Comparison of ENCODE assay signal across 19 cellular contexts in the genomic region with DNA sequence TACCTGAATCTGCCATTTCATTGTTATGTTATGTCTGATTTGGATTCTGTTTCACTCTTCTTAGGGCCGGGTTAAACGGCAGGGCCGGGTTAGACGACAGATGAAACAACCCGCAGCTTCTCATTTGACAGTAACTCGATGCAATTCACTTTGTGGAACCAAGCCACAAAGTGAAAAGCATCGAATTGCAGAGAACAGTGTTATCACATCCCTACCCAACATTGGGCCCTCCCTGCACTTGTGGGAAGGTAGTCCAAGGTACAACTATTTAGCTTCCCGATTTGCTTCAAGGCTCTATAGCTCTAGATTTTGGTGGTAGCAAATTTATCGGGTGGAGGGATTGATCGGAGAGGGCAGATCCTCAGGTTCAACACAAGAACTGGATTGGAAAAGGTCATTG. TPM values are rescaled to one million over a fixed set of nuclear protein-coding genes. Genes with fewer than 3 reads are reported as not detected.
DNase-seq lines count a peak whose midpoint lies in the region; ATAC-seq, FAIRE-seq and TF ChIP-seq lines count a peak whose summit lies in the region.
"Had no signal": no experiment of that assay in that cellular context is flagged by ENCODE, and none has a peak within 500 bp of the region (broad histone marks: within the 10 kb centered on the region; RNA-seq: fewer than 3 reads in every experiment).

No MANE protein-coding gene starts in this region.

- H2BK120ac ChIP-seq in mesenchymal stem cell (ENCODE audit: low read depth, low read length), result no peak overlapping the region

- H3K27me3 ChIP-seq in GM12878 (replicated peaks in 1 of 2; ENCODE audit: control insufficient read depth in 2 of 2, insufficient read depth in 2 of 2, low read length in 1 of 2), result no peaks in the 10 kb centered on the region
- no peaks in the 10 kb centered on the region for H3K27me3 ChIP-seq in mesenchymal stem cell (ENCODE audit: control insufficient read depth in 1 of 2, insufficient read depth in 1 of 2, low read length in 2 of 2)

- H3K36me3 Mint-ChIP-seq in stimulated activated naive CD8-positive, alpha-beta T cell treated with anti-CD3 and anti-CD28 coated beads, Interleukin-15, Interleukin-2, amounts not matched to agents 100 ng/mL and 50 ng/mL, for 24 hours (ENCODE audit: low read depth), result peaks cover 92% of the 10 kb centered on the region
- H3K36me3 Mint-ChIP-seq in activated naive CD4-positive, alpha-beta T cell treated with anti-CD3 and anti-CD28 coated beads for 36 hours (ENCODE audit: low read depth), result peaks cover 53% of the 10 kb centered on the region

- H3K9me3 ChIP-seq in GM12878 (replicated peaks; ENCODE audit: control insufficient read depth, insufficient read depth, low read length) (no peaks in the 10 kb centered on the region), mesenchymal stem cell (ENCODE audit: control insufficient read depth, low read length) (no peaks in the 10 kb centered on the region), kidney (ENCODE audit: control insufficient read depth in 1 of 2, low read length in 2 of 2) (no peaks in the 10 kb centered on the region)

- H3K27ac Mint-ChIP-seq in stimulated activated naive CD8-positive, alpha-beta T cell treated with anti-CD3 and anti-CD28 coated beads, Interleukin-15, Interleukin-2, amounts not matched to agents 100 ng/mL and 50 ng/mL, for 24 hours, result peak overlapping the region; percentile 36
- H3K27ac Mint-ChIP-seq in activated naive CD4-positive, alpha-beta T cell treated with anti-CD3 and anti-CD28 coated beads for 36 hours, result no peak overlapping the region
- H3K27ac Mint-ChIP-seq: B cell; CD4-positive, CD25-positive, alpha-beta regulatory T cell had no signal

- H3K27ac ChIP-seq in GM12878 (ENCODE audit: control insufficient read depth, insufficient read depth) (no peak overlapping the region), mesenchymal stem cell (ENCODE audit: low read length, poor library complexity, severe bottlenecking) (no peak overlapping the region), kidney (ENCODE audit: low read depth in 2 of 2, low read length in 2 of 2) (no peak overlapping the region)

- H2BK12ac ChIP-seq in mesenchymal stem cell (ENCODE audit: low read length in 2 of 2), result no peak overlapping the region

- no peak for DNase-seq in stimulated activated naive CD8-positive, alpha-beta T cell treated with anti-CD3 and anti-CD28 coated beads, Interleukin-15, Interleukin-2, amounts not matched to agents 100 U/mL and 50 U/mL, for 24 hours
- no peak for DNase-seq in GM12878 (ENCODE audit: low read depth, low spot score)
- DNase-seq in mesenchymal stem cell, result no peak
- no peak for DNase-seq in kidney
- no peak for DNase-seq in activated naive CD4-positive, alpha-beta T cell treated with anti-CD3 and anti-CD28 coated beads for 36 hours
- DNase-seq: C1 segment of cervical spinal cord; CD4-positive, CD25-positive, alpha-beta regulatory T cell; CD8-positive, alpha-beta memory T cell; COR-L47; DMS 273 treated with DMSO at 0.1 percent for 48 hours; DMS53; DND-41; EL; KBM-7 had no signal

- H3K79me2 ChIP-seq in GM12878 (ENCODE audit: control insufficient read depth, insufficient read depth, low read length), result peaks cover 25% of the 10 kb centered on the region

- peaks cover 6% of the 10 kb centered on the region for H3K79me1 ChIP-seq in mesenchymal stem cell (replicated peaks; ENCODE audit: low read length, poor library complexity, severe bottlenecking)

- H3K9me3 Mint-ChIP-seq in stimulated activated naive CD8-positive, alpha-beta T cell treated with anti-CD3 and anti-CD28 coated beads, Interleukin-15, Interleukin-2, amounts not matched to agents 100 ng/mL and 50 ng/mL, for 24 hours, result no peaks in the 10 kb centered on the region
- H3K9me3 Mint-ChIP-seq in activated naive CD4-positive, alpha-beta T cell treated with anti-CD3 and anti-CD28 coated beads for 36 hours, result no peaks in the 10 kb centered on the region
- H3K9me3 Mint-ChIP-seq: CD4-positive, CD25-positive, alpha-beta regulatory T cell; CD8-positive, alpha-beta memory T cell had no signal

- H2AFZ ChIP-seq in GM12878 (ENCODE audit: control insufficient read depth, low read depth, low read length), result no peak overlapping the region
- no peak overlapping the region for H2AFZ ChIP-seq in mesenchymal stem cell (ENCODE audit: low read depth, low read length)

- no peak overlapping the region for H2BK15ac ChIP-seq in mesenchymal stem cell (ENCODE audit: low read depth, poor library complexity, severe bottlenecking)

- RAD21 ChIA-PET in GM12878 (lab: Charles Lee; ENCODE audit: unreplicated experiment), result no interaction called here

- H3K4me3 Mint-ChIP-seq in stimulated activated naive CD8-positive, alpha-beta T cell treated with anti-CD3 and anti-CD28 coated beads, Interleukin-15, Interleukin-2, amounts not matched to agents 100 ng/mL and 50 ng/mL, for 24 hours, result no peak overlapping the region
- H3K4me3 Mint-ChIP-seq in activated naive CD4-positive, alpha-beta T cell treated with anti-CD3 and anti-CD28 coated beads for 36 hours, result no peak overlapping the region
- H3K4me3 Mint-ChIP-seq: B cell; CD8-positive, alpha-beta memory T cell had no signal

- intact Hi-C loops in GM12878 (cut with micrococcal nuclease; ENCODE audit: unreplicated experiment), result no loop called here
- intact Hi-C loops in kidney (cut with DNase I), result no loop called here
- intact Hi-C loops in activated naive CD4-positive, alpha-beta T cell treated with anti-CD3 and anti-CD28 coated beads for 36 hours (cut with micrococcal nuclease), result loop anchor here (2.0 kb wide), 1 partner anchor 15 kb away; no protein-coding TSS in a partner anchor

- no peak overlapping the region for H3K4me2 ChIP-seq in GM12878 (ENCODE audit: control insufficient read depth, insufficient read depth)
- H3K4me2 ChIP-seq in mesenchymal stem cell (ENCODE audit: low read length, poor library complexity, severe bottlenecking), result no peak overlapping the region

- in situ Hi-C loops in GM12878 (cut with MboI), result no loop called here

- no peaks in the 10 kb centered on the region for H3K27me3 Mint-ChIP-seq in stimulated activated naive CD8-positive, alpha-beta T cell treated with anti-CD3 and anti-CD28 coated beads, Interleukin-15, Interleukin-2, amounts not matched to agents 100 ng/mL and 50 ng/mL, for 24 hours
- no peaks in the 10 kb centered on the region for H3K27me3 Mint-ChIP-seq in activated naive CD4-positive, alpha-beta T cell treated with anti-CD3 and anti-CD28 coated beads for 36 hours (ENCODE audit: low read depth)
- H3K27me3 Mint-ChIP-seq: B cell; CD4-positive, CD25-positive, alpha-beta regulatory T cell; CD8-positive, alpha-beta memory T cell; IgD-negative memory B cell had no signal

- SMC1A ChIA-PET in GM12878 (lab: Charles Lee; ENCODE audit: uncharacterized antibody, unreplicated experiment), result interaction anchor here (0.6 to 1.7 kb wide), 5 partner anchors 12 to 75 kb away, joined by 3 to 6 read pairs (median 3); a partner anchor contains a TSS

- TF ChIP-seq CTCF in GM12878 (IDR thresholded peaks at IDR 0.05 in 2 of 3, conservative IDR thresholded peaks at IDR 0.05 in 1 of 3; ENCODE audit: control insufficient read depth in 2 of 3, extremely low read depth in 1 of 3, insufficient read depth in 1 of 3, low read depth in 3 of 3, low read length in 3 of 3) (no peak), kidney (IDR thresholded peaks at IDR 0.05; ENCODE audit: borderline replicate concordance, extremely low read depth, insufficient read depth) (no peak)

- CTCF ChIA-PET in GM12878 (lab: Yijun Ruan, JAX), result interaction anchor here (0.6 to 1.2 kb wide), 2 partner anchors 42 to 46 kb away, joined by 3 to 4 read pairs; no protein-coding TSS in a partner anchor
- CTCF ChIA-PET in activated naive CD4-positive, alpha-beta T cell treated with anti-CD3 and anti-CD28 coated beads for 36 hours (lab: Charles Lee), result interaction anchor here (1.0 kb wide), 1 partner anchor 102 kb away, joined by 3 read pairs; no protein-coding TSS in a partner anchor

- H3K36me3 ChIP-seq in GM12878 (ENCODE audit: control insufficient read depth in 2 of 2, insufficient read depth in 2 of 2, low read length in 1 of 2) (peaks cover 14 to 30% of the 10 kb centered on the region in 2 experiments), mesenchymal stem cell (ENCODE audit: control insufficient read depth in 1 of 2, insufficient read depth in 2 of 2, low read depth in 1 of 2, low read length in 2 of 2) (peaks cover 19 to 96% of the 10 kb centered on the region in 2 experiments), kidney (ENCODE audit: control insufficient read depth in 1 of 2, insufficient read depth in 2 of 2, low read length in 2 of 2) (peaks cover 41 to 63% of the 10 kb centered on the region in 2 donors)

- no peak overlapping the region for H3K9ac ChIP-seq in GM12878 (ENCODE audit: control insufficient read depth, insufficient read depth, low read length)
- H3K9ac ChIP-seq in mesenchymal stem cell (ENCODE audit: low read length), result no peak overlapping the region
- no peak overlapping the region for H3K9ac ChIP-seq in kidney (ENCODE audit: low read length in 2 of 2)

- H3K4me1 ChIP-seq in GM12878 (ENCODE audit: control insufficient read depth, insufficient read depth, low read length), result no peaks in the 10 kb centered on the region
- H3K4me1 ChIP-seq in mesenchymal stem cell (ENCODE audit: control insufficient read depth, insufficient read depth, low read depth, low read length), result no peaks in the 10 kb centered on the region
- no peaks in the 10 kb centered on the region for H3K4me1 ChIP-seq in kidney (ENCODE audit: control insufficient read depth in 1 of 2, insufficient read depth in 1 of 2, low read depth in 1 of 2, low read length in 2 of 2)

- H3K23ac ChIP-seq in mesenchymal stem cell (ENCODE audit: low read length in 2 of 2), result no peak overlapping the region

- POLR2A ChIA-PET in GM12878 (lab: Charles Lee), result no interaction called here

- H4K91ac ChIP-seq in mesenchymal stem cell (ENCODE audit: low read length), result peak overlapping the region; percentile 25

- FAIRE-seq in GM12878 (lab: Jason Lieb, UNC) (no peak), kidney (lab: Jason Lieb, UNC) (no peak)
- FAIRE-seq: HTR-8/SVneo had no signal

- ATAC-seq in stimulated activated naive CD8-positive, alpha-beta T cell treated with anti-CD3 and anti-CD28 coated beads, Interleukin-15, Interleukin-2, amounts not matched to agents 100 U/mL and 50 U/mL, for 24 hours, result no peak
- ATAC-seq in GM12878 (no peak), GM21367 (IDR thresholded peaks at IDR 0.05; ENCODE audit: unreplicated experiment) (no peak)

- peak overlapping the region; percentile 19 for H4K8ac ChIP-seq in mesenchymal stem cell (ENCODE audit: low read length)

- no peak overlapping the region for H3K4ac ChIP-seq in mesenchymal stem cell (ENCODE audit: low read depth in 1 of 2, low read length in 2 of 2)

- WGBS in GM12878 (ENCODE audit: insufficient coverage, insufficient replicate concordance, low lambda C conversion rate, missing lambda C conversion rate), result 93% methylated on average over 10 of the region's 10 CpGs
- 98% methylated on average over 10 of the region's 10 CpGs for WGBS in mesenchymal stem cell

- H3K18ac ChIP-seq in mesenchymal stem cell (ENCODE audit: low read depth in 1 of 2, low read length in 2 of 2), result no peak overlapping the region

- H2BK5ac ChIP-seq in mesenchymal stem cell (ENCODE audit: low read depth, low read length, poor library complexity, severe bottlenecking), result no peak overlapping the region

- H2AK5ac ChIP-seq in mesenchymal stem cell (ENCODE audit: low read length, severe bottlenecking), result no peak overlapping the region

- H3K4me3 ChIP-seq in GM12878 (no peak overlapping the region), mesenchymal stem cell (ENCODE audit: insufficient read depth in 1 of 2, low read depth in 1 of 2, low read length in 2 of 2) (no peak overlapping the region), kidney (ENCODE audit: low read length in 2 of 2) (no peak overlapping the region)

- no peak overlapping the region for H3K14ac ChIP-seq in mesenchymal stem cell (ENCODE audit: low read length in 2 of 2)

- TF ChIP-seq RAD21 in GM12878 (IDR thresholded peaks at IDR 0.05; ENCODE audit: insufficient read depth, low read depth, low read length), result no peak

- no peak for TF ChIP-seq POLR2A in GM12878 (IDR thresholded peaks at IDR 0.05; ENCODE audit: low read depth, low read length)

- no peaks in the 10 kb centered on the region for H4K20me1 ChIP-seq in GM12878 (ENCODE audit: control insufficient read depth, insufficient read depth)

- TSS peak; percentile 4 for BruUV-seq in GM12878 (replicated peaks; lab: Mats Ljungman, UMichigan)

- H3K4me1 Mint-ChIP-seq in stimulated activated naive CD8-positive, alpha-beta T cell treated with anti-CD3 and anti-CD28 coated beads, Interleukin-15, Interleukin-2, amounts not matched to agents 100 ng/mL and 50 ng/mL, for 24 hours (ENCODE audit: low read depth), result peaks cover 70% of the 10 kb centered on the region
- H3K4me1 Mint-ChIP-seq in activated naive CD4-positive, alpha-beta T cell treated with anti-CD3 and anti-CD28 coated beads for 36 hours (ENCODE audit: low read depth), result peaks cover 61% of the 10 kb centered on the region

- TF ChIP-seq EP300 in GM12878 (IDR thresholded peaks at IDR 0.05; ENCODE audit: borderline replicate concordance in 1 of 2, control insufficient read depth in 1 of 2, low read depth in 2 of 2, low read length in 2 of 2), result no peak

RNA-seq across cellular contexts. Expression of a gene that starts 17.0 kb away (rescaled TPM):
- total RNA-seq in GM12878 (2013; cell fraction: nucleolus; rRNA removed), result 294 and 296 TPM in 2 replicates
- total RNA-seq in GM12878 (2014; rRNA removed) (130 and 146 TPM in 2 replicates), GM12878 (2014; rRNA removed; fragmentation: Illumina TruSeq; extraction: Trizol) (122 and 133 TPM in 2 replicates), GM12878 (2021) (250 and 270 TPM in 2 replicates), kidney (285 TPM)
- 119 TPM for polyA plus RNA-seq in GM12878 (2011; ENCODE audit: low read depth)
- polyA plus RNA-seq in GM12878 (2011; rRNA removed) (94.8 and 95.7 TPM in 2 replicates), GM12878 (2014; fragmentation: Illumina TruSeq; extraction: Trizol) (232 and 307 TPM in 2 replicates), GM12878 (2014; fragmentation: Nextera tagmentation; extraction: Ambion mirVana) (100 to 1,000 TPM; 418 to 788 TPM), GM12878 (2014; rRNA removed) (113 and 131 TPM in 2 replicates), GM12878 (2016; fragmentation: Nextera tagmentation; extraction: Ambion mirVana) (100 to 1,000 TPM; 462 to 491 TPM), kidney (ENCODE audit: insufficient read depth, low read depth, low replicate concordance) (83.0 TPM)
- 79.8 and 109 TPM in 2 replicates for polyA plus RNA-seq in GM12878 (2011; cell fraction: cytosol; rRNA removed)
- 266 and 369 TPM in 2 replicates for polyA plus RNA-seq in GM12878 (2011; cell fraction: nucleus; rRNA removed)
- polyA plus RNA-seq in GM12878 (2012), result 145 and 206 TPM in 2 replicates
- polyA minus RNA-seq in GM12878 (2011; rRNA and poly(A)+ RNA removed), result 196 and 218 TPM in 2 replicates
- polyA minus RNA-seq in GM12878 (2011; cell fraction: cytosol; rRNA and poly(A)+ RNA removed), result 76.0 and 102 TPM in 2 replicates
- 107 and 132 TPM in 2 replicates for polyA minus RNA-seq in GM12878 (2011; cell fraction: nucleus; rRNA and poly(A)+ RNA removed)
- 84.8 TPM for polyA plus RNA-seq in mesenchymal stem cell (2013, experiment 1 of 2)
- 81.3 TPM for polyA plus RNA-seq in mesenchymal stem cell (2013, experiment 2 of 2)
- 100 to 1,000 TPM; 269 to 273 TPM for total RNA-seq in activated naive CD4-positive, alpha-beta T cell treated with anti-CD3 and anti-CD28 coated beads for 36 hours

RNA-seq across cellular contexts. Expression of a gene that starts 17.9 kb away (rescaled TPM):
- total RNA-seq in GM12878 (2013; cell fraction: nucleolus; rRNA removed), result 305 and 315 TPM in 2 replicates
- total RNA-seq in GM12878 (2014; rRNA removed), result 96.6 and 104 TPM in 2 replicates
- total RNA-seq in GM12878 (2014; rRNA removed; fragmentation: Illumina TruSeq; extraction: Trizol), result 115 and 116 TPM in 2 replicates
- 142 and 145 TPM in 2 replicates for total RNA-seq in GM12878 (2021)
- polyA plus RNA-seq in GM12878 (2011; ENCODE audit: low read depth), result 39.3 TPM
- 44.7 and 52.5 TPM in 2 replicates for polyA plus RNA-seq in GM12878 (2011; rRNA removed)
- 29.1 and 34.3 TPM in 2 replicates for polyA plus RNA-seq in GM12878 (2011; cell fraction: cytosol; rRNA removed)
- polyA plus RNA-seq in GM12878 (2011; cell fraction: nucleus; rRNA removed), result 54.0 and 74.7 TPM in 2 replicates
- polyA plus RNA-seq in GM12878 (2012), result 39.5 and 49.2 TPM in 2 replicates
- polyA plus RNA-seq in GM12878 (2014; fragmentation: Illumina TruSeq; extraction: Trizol), result 150 and 157 TPM in 2 replicates
- 10 to 100 TPM; 74.8 to 80.3 TPM for polyA plus RNA-seq in GM12878 (2014; fragmentation: Nextera tagmentation; extraction: Ambion mirVana)
- polyA plus RNA-seq in GM12878 (2014; rRNA removed), result 64.0 and 68.3 TPM in 2 replicates
- 100 to 1,000 TPM; 177 to 178 TPM for polyA plus RNA-seq in GM12878 (2016; fragmentation: Nextera tagmentation; extraction: Ambion mirVana)
- 35.4 and 42.8 TPM in 2 replicates for polyA minus RNA-seq in GM12878 (2011; rRNA and poly(A)+ RNA removed)
- 21.5 and 28.3 TPM in 2 replicates for polyA minus RNA-seq in GM12878 (2011; cell fraction: cytosol; rRNA and poly(A)+ RNA removed)
- polyA minus RNA-seq in GM12878 (2011; cell fraction: nucleus; rRNA and poly(A)+ RNA removed), result 31.3 and 44.2 TPM in 2 replicates
- polyA plus RNA-seq in mesenchymal stem cell (2013, experiment 1 of 2), result 37.6 TPM
- polyA plus RNA-seq in mesenchymal stem cell (2013, experiment 2 of 2), result 37.6 TPM
- 60.9 TPM for total RNA-seq in kidney
- 17.5 TPM for polyA plus RNA-seq in kidney (ENCODE audit: insufficient read depth, low read depth, low replicate concordance)
- total RNA-seq in activated naive CD4-positive, alpha-beta T cell treated with anti-CD3 and anti-CD28 coated beads for 36 hours, result 100 to 1,000 TPM; 234 to 237 TPM

RNA-seq across cellular contexts. Expression of a gene that starts 28.7 kb away (rescaled TPM):
- total RNA-seq in GM12878 (2013; cell fraction: nucleolus; rRNA removed), result 25.2 and 30.0 TPM in 2 replicates
- 28.1 and 29.1 TPM in 2 replicates for total RNA-seq in GM12878 (2014; rRNA removed)
- total RNA-seq in GM12878 (2014; rRNA removed; fragmentation: Illumina TruSeq; extraction: Trizol), result 36.3 and 39.1 TPM in 2 replicates
- total RNA-seq in GM12878 (2021), result 21.6 and 23.4 TPM in 2 replicates
- polyA plus RNA-seq in GM12878 (2011; ENCODE audit: low read depth), result 17.2 TPM
- polyA plus RNA-seq in GM12878 (2011; rRNA removed), result 51.2 and 72.5 TPM in 2 replicates
- 24.8 and 27.8 TPM in 2 replicates for polyA plus RNA-seq in GM12878 (2011; cell fraction: cytosol; rRNA removed)
- 37.1 and 44.0 TPM in 2 replicates for polyA plus RNA-seq in GM12878 (2011; cell fraction: nucleus; rRNA removed)
- 27.8 and 39.7 TPM in 2 replicates for polyA plus RNA-seq in GM12878 (2012)
- 40.5 and 51.2 TPM in 2 replicates for polyA plus RNA-seq in GM12878 (2014; fragmentation: Illumina TruSeq; extraction: Trizol)
- polyA plus RNA-seq in GM12878 (2014; fragmentation: Nextera tagmentation; extraction: Ambion mirVana), result 10 to 100 TPM; 13.6 to 25.8 TPM
- polyA plus RNA-seq in GM12878 (2014; rRNA removed), result 23.7 and 26.7 TPM in 2 replicates
- polyA plus RNA-seq in GM12878 (2016; fragmentation: Nextera tagmentation; extraction: Ambion mirVana), result 10 to 100 TPM; 47.3 to 49.3 TPM
- 32.1 and 37.0 TPM in 2 replicates for polyA minus RNA-seq in GM12878 (2011; rRNA and poly(A)+ RNA removed)
- polyA minus RNA-seq in GM12878 (2011; cell fraction: cytosol; rRNA and poly(A)+ RNA removed), result 11.6 and 16.0 TPM in 2 replicates
- polyA minus RNA-seq in GM12878 (2011; cell fraction: nucleus; rRNA and poly(A)+ RNA removed), result 12.9 and 14.5 TPM in 2 replicates
- 11.2 TPM for polyA plus RNA-seq in mesenchymal stem cell (2013, experiment 1 of 2)
- polyA plus RNA-seq in mesenchymal stem cell (2013, experiment 2 of 2), result 11.9 TPM
- total RNA-seq in kidney, result 6.8 TPM
- 8.9 TPM for polyA plus RNA-seq in kidney (ENCODE audit: insufficient read depth, low read depth, low replicate concordance)
- 10 to 100 TPM; 35.6 to 42.4 TPM for total RNA-seq in activated naive CD4-positive, alpha-beta T cell treated with anti-CD3 and anti-CD28 coated beads for 36 hours
